In genomic region chrX:132216806-132217202, GRCh38 we compare ENCODE assay signal across 8 cellular contexts. TPM values are rescaled to one million over a fixed set of nuclear protein-coding genes. Genes with fewer than 3 reads are reported as not detected.
DNase-seq lines count a peak whose midpoint lies in the region; ATAC-seq and TF ChIP-seq lines count a peak whose summit lies in the region.

No MANE protein-coding gene starts in this region.

- DNase-seq in ELR (ENCODE audit: low read depth), result peak; percentile 53
- DNase-seq in H7, result no peak
- DNase-seq in RWPE2 (ENCODE audit: low spot score), result no peak
- DNase-seq in natural killer cell, result no peak
- DNase-seq in OCI-M2 (lab: John Stamatoyannopoulos, UW; ENCODE audit: unreplicated experiment), result no peak
- DNase-seq in GM10266 (ENCODE audit: extremely low spot score), result no peak

- TF ChIP-seq CTCF in RWPE2 (IDR thresholded peaks at IDR 0.05; ENCODE audit: poor library complexity, severe bottlenecking) (no peak), natural killer cell (IDR thresholded peaks at IDR 0.05) (no peak), GM10266 (IDR thresholded peaks at IDR 0.05; ENCODE audit: control insufficient read depth, insufficient read depth, low read depth, missing control alignments) (no peak)

- peak overlapping the region; percentile 93 for H3K4me3 Mint-ChIP-seq in natural killer cell

- peak overlapping the region; percentile 69 to 72 for H3K9ac ChIP-seq in duodenal mucosa (ENCODE audit: low read depth in 1 of 2, low read length in 2 of 2)

- H3K36me3 ChIP-seq in H7 (replicated peaks; ENCODE audit: control insufficient read depth, insufficient read depth, low read length), result peaks cover 3% of the 10 kb centered on the region; the same call in 1 of the 2 replicates
- peaks cover 34% of the 10 kb centered on the region for H3K36me3 ChIP-seq in RWPE2 (ENCODE audit: low read depth)
- H3K36me3 ChIP-seq in duodenal mucosa (ENCODE audit: control insufficient read depth in 1 of 2, insufficient read depth in 2 of 2, low read length in 2 of 2), result no peaks in the 10 kb centered on the region

- no peaks in the 10 kb centered on the region for H3K27me3 ChIP-seq in H7 (ENCODE audit: control insufficient read depth, insufficient read depth, low read length)
- H3K27me3 ChIP-seq in RWPE2 (ENCODE audit: insufficient read depth, poor library complexity, severe bottlenecking), result no peaks in the 10 kb centered on the region
- H3K27me3 ChIP-seq in duodenal mucosa (ENCODE audit: control insufficient read depth in 1 of 2, insufficient read depth in 2 of 2, low read length in 2 of 2), result no peaks in the 10 kb centered on the region

- H3K4me3 ChIP-seq in H7 (ENCODE audit: insufficient read depth, low read depth, low read length) (peak overlapping the region; percentile 89), RWPE2 (ENCODE audit: severe bottlenecking) (peak overlapping the region; percentile 55), duodenal mucosa (ENCODE audit: low read depth in 1 of 2, low read length in 2 of 2) (peak overlapping the region; percentile 85 to 90)

- H3K9me3 Mint-ChIP-seq in natural killer cell, result no peaks in the 10 kb centered on the region

- H3K9me3 ChIP-seq in RWPE2 (ENCODE audit: severe bottlenecking) (no peaks in the 10 kb centered on the region), duodenal mucosa (ENCODE audit: control insufficient read depth in 1 of 2, low read length in 2 of 2) (no peaks in the 10 kb centered on the region)

- H3K27me3 Mint-ChIP-seq in natural killer cell (ENCODE audit: low read depth in 2 of 2), result peaks cover 0 to 27% of the 10 kb centered on the region in 2 donors

- peaks cover 8% of the 10 kb centered on the region for H3K36me3 Mint-ChIP-seq in natural killer cell

- intact Hi-C loops in natural killer cell (cut with micrococcal nuclease), result loop anchor here (5.0 kb wide), 2 partner anchors 195 to 370 kb away; partner anchors contain the start of gene STK26

- peaks cover 28 to 36% of the 10 kb centered on the region in 2 donors for H3K4me1 Mint-ChIP-seq in natural killer cell

- H3K27ac ChIP-seq in RWPE2 (ENCODE audit: poor library complexity, severe bottlenecking), result peak overlapping the region; percentile 80
- peak overlapping the region; percentile 84 for H3K27ac ChIP-seq in duodenal mucosa (ENCODE audit: low read depth, low read length)

- no peaks in the 10 kb centered on the region for H3K4me1 ChIP-seq in RWPE2 (ENCODE audit: insufficient read depth, poor library complexity, severe bottlenecking)
- H3K4me1 ChIP-seq in duodenal mucosa (ENCODE audit: control insufficient read depth in 1 of 2, insufficient read depth in 2 of 2, low read length in 2 of 2), result peaks cover 0 to 12% of the 10 kb centered on the region in 2 donors

- H3K27ac Mint-ChIP-seq in natural killer cell, result peak overlapping the region; percentile 94 to 96

- peak; percentile 3; the same call in 2 of the 3 replicates for ATAC-seq in RWPE2 (ENCODE audit: low read depth)
- ATAC-seq in natural killer cell, result peak; percentile 32 to 48 (median 37)
- no peak for ATAC-seq in HG02678 (IDR thresholded peaks at IDR 0.05; ENCODE audit: unreplicated experiment)

RNA-seq across cellular contexts. Expression of gene RAP2C, which starts 2.4 kb away (rescaled TPM):
- 39.9 and 43.1 TPM in 2 replicates for total RNA-seq in H7 (2014; rRNA removed; shearing (Covaris generic))
- total RNA-seq in natural killer cell, result 10 to 100 TPM; 58.1 to 66.4 (median 60.0) TPM
